ENCODE assay signal across 8 cellular contexts in the genomic region with DNA sequence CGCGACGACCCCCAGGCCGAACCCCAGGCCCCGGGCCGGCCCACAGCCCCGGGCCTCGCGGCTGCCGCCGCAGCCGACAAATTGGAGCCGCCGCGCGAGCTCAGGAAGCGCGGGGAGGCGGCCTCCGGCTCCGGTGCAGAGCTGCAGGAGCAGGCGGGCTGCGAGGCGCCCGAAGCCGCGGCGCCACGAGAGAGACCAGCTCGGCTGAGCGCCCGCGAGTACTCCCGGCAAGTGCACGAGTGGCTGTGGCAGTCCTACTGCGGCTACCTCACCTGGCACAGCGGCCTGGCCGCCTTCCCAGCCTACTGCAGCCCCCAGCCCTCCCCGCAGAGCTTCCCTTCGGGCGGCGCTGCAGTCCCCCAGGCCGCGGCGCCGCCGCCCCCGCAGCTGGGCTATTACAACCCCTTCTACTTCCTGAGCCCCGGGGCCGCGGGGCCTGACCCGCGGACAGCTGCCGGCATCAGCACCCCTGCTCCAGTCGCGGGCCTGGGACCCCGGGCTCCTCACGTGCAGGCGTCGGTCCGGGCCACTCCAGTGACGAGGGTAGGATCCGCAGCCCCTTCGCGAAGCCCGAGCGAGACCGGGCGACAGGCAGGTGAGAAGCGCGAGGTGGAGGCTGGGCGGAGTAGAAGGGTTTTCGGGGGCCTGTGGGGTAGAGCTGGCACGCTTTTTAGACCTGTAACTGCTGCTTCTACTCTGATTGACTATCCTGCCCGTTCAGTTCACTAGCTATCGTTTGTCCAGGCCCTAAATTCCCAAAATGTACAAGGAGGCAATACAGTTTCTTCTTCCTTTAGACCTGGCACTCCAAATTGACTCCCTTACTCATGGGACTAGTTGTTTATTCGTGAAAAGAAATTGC. TPM values are rescaled to one million over a fixed set of nuclear protein-coding genes. Genes with fewer than 3 reads are reported as not detected.
DNase-seq lines count a peak whose midpoint lies in the region; ATAC-seq and TF ChIP-seq lines count a peak whose summit lies in the region.

No MANE protein-coding gene starts in this region.

- H3K4me3 Mint-ChIP-seq in activated T-helper 17 cell treated with anti-CD3 and anti-CD28 coated beads, Interleukin-2, amount 50 U/mL, for 72 hours, result peak overlapping the region; percentile 84
- peak overlapping the region; percentile 85 to 95 (median 94) for H3K4me3 Mint-ChIP-seq in nephron

- H3K27me3 Mint-ChIP-seq in activated T-helper 17 cell treated with anti-CD3 and anti-CD28 coated beads, Interleukin-2, amount 50 U/mL, for 72 hours, result no peaks in the 10 kb centered on the region
- H3K27me3 Mint-ChIP-seq in nephron (ENCODE audit: low read depth), result no peaks in the 10 kb centered on the region

- no peaks in the 10 kb centered on the region for H3K9me3 Mint-ChIP-seq in activated T-helper 17 cell treated with anti-CD3 and anti-CD28 coated beads, Interleukin-2, amount 50 U/mL, for 72 hours
- H3K9me3 Mint-ChIP-seq in nephron, result no peaks in the 10 kb centered on the region

- H3K36me3 Mint-ChIP-seq in activated T-helper 17 cell treated with anti-CD3 and anti-CD28 coated beads, Interleukin-2, amount 50 U/mL, for 72 hours (ENCODE audit: low read depth), result peaks cover 27% of the 10 kb centered on the region
- peaks cover 19% of the 10 kb centered on the region for H3K36me3 Mint-ChIP-seq in nephron (ENCODE audit: low read depth)

- peak; percentile 55 for ATAC-seq in GM18867 (IDR thresholded peaks at IDR 0.05; ENCODE audit: unreplicated experiment)
- ATAC-seq in HG03060 (IDR thresholded peaks at IDR 0.05; ENCODE audit: low read depth, unreplicated experiment), result peak; percentile 28
- peak; percentile 66 for ATAC-seq in activated T-helper 17 cell treated with anti-CD3 and anti-CD28 coated beads, Interleukin-2, amount 50 U/mL, for 72 hours (replicated peaks)

- TF ChIP-seq EP300 in transverse colon (IDR thresholded peaks at IDR 0.05; ENCODE audit: low read depth), result no peak

- peak overlapping the region; percentile 87 for H3K9ac ChIP-seq in NT2/D1 (ENCODE audit: insufficient read length, low read depth)

- no peaks in the 10 kb centered on the region for H3K4me1 ChIP-seq in NT2/D1 (ENCODE audit: insufficient read depth, insufficient read length)
- H3K4me1 ChIP-seq in transverse colon, result peaks cover 4 to 47% (median 15%) of the 10 kb centered on the region in 4 donors

- no peak for TF ChIP-seq CTCF in AG04450 (IDR thresholded peaks at IDR 0.05; ENCODE audit: low read depth, low read length)
- TF ChIP-seq CTCF in fibroblast of pulmonary artery (IDR thresholded peaks at IDR 0.05; ENCODE audit: low read length, missing control alignments), result no peak
- TF ChIP-seq CTCF in nephron (IDR thresholded peaks at IDR 0.05; ENCODE audit: unreplicated experiment in 3 of 3), result no peak
- TF ChIP-seq CTCF in transverse colon (IDR thresholded peaks at IDR 0.05), result no peak

- H3K27me3 ChIP-seq in AG04450 (ENCODE audit: control insufficient read depth, insufficient read depth, low read length) (no peaks in the 10 kb centered on the region), NT2/D1 (ENCODE audit: insufficient read depth, insufficient read length) (no peaks in the 10 kb centered on the region), transverse colon (no peaks in the 10 kb centered on the region)

- H3K9me3 ChIP-seq in AG04450 (ENCODE audit: control insufficient read depth, insufficient read depth, low read length) (peaks cover 3% of the 10 kb centered on the region; the same call in 1 of the 2 replicates), NT2/D1 (ENCODE audit: insufficient read depth, low read length) (no peaks in the 10 kb centered on the region), transverse colon (no peaks in the 10 kb centered on the region)

- CTCF ChIA-PET in AG04450 (lab: Charles Lee), result interaction anchor here (0.6 to 1.6 kb wide), 5 partner anchors 17 to 440 kb away, joined by 3 to 4 read pairs (median 4); no protein-coding TSS in a partner anchor

- H3K36me3 ChIP-seq in NT2/D1 (ENCODE audit: insufficient read depth, insufficient read length, low read length) (peaks cover 3% of the 10 kb centered on the region), transverse colon (peaks cover 0 to 10% (median 5%) of the 10 kb centered on the region in 4 donors)

- DNase-seq in AG04450 (ENCODE audit: low read depth, low spot score) (no peak), NT2/D1 (ENCODE audit: low read depth, low spot score) (no peak), fibroblast of pulmonary artery (ENCODE audit: low read depth) (peak; percentile 24), transverse colon (peak; percentile 47)

- in situ Hi-C loops in transverse colon (cut with MboI; ENCODE audit: low pct_ligation_motif_present in 1 of 4, low pct_unique_long_range_greater_than_20kb in 1 of 4, low sequenced_read_pairs in 3 of 4), result no loop called here

- peak overlapping the region; percentile 88 for H3K4me3 ChIP-seq in AG04450 (ENCODE audit: low read depth, low read length)
- H3K4me3 ChIP-seq in NT2/D1 (ENCODE audit: insufficient read length, low read depth), result peak overlapping the region; percentile 71
- H3K4me3 ChIP-seq in fibroblast of pulmonary artery (replicated peaks; ENCODE audit: low read depth, low read length), result peak overlapping the region; percentile 76
- H3K4me3 ChIP-seq in transverse colon, result peak overlapping the region; percentile 84 to 96 (median 92)

- peak overlapping the region; percentile 74 for H3K27ac Mint-ChIP-seq in activated T-helper 17 cell treated with anti-CD3 and anti-CD28 coated beads, Interleukin-2, amount 50 U/mL, for 72 hours
- peak overlapping the region; percentile 52 to 96 (median 88) for H3K27ac Mint-ChIP-seq in nephron

- 0 to 6% methylated on average over 3 to 45 of the region's 77 CpGs for WGBS in transverse colon (ENCODE audit: low coverage in 1 of 2), 2 donors

- intact Hi-C loops in transverse colon (cut with DNase I; ENCODE audit: low total_unique reads), result no loop called here

- POLR2A ChIA-PET in AG04450 (lab: Yijun Ruan, JAX), result interaction anchor here (0.6 to 1.4 kb wide), 3 partner anchors 11 to 548 kb away, joined by 3 to 8 read pairs (median 5); no protein-coding TSS in a partner anchor

- H3K27ac ChIP-seq in AG04450 (ENCODE audit: low read depth, low read length), result no peak overlapping the region
- peak overlapping the region; percentile 98 to 99 (median 98) for H3K27ac ChIP-seq in transverse colon

- peaks cover 26% of the 10 kb centered on the region for H3K4me1 Mint-ChIP-seq in activated T-helper 17 cell treated with anti-CD3 and anti-CD28 coated beads, Interleukin-2, amount 50 U/mL, for 72 hours
- peaks cover 31% of the 10 kb centered on the region for H3K4me1 Mint-ChIP-seq in nephron

- peak; percentile 9 for TF ChIP-seq POLR2A in transverse colon (IDR thresholded peaks at IDR 0.05)

RNA-seq across cellular contexts. Expression of a gene that starts 0.7 kb away (rescaled TPM):
- 17.1 and 24.1 TPM in 2 replicates for polyA plus RNA-seq in AG04450 (2011; rRNA removed)
- polyA minus RNA-seq in AG04450 (2011; rRNA and poly(A)+ RNA removed), result 5.7 and 10.9 TPM in 2 replicates
- 1 to 10 TPM; 3.2 to 6.1 TPM for total RNA-seq in activated T-helper 17 cell treated with anti-CD3 and anti-CD28 coated beads, Interleukin-2, amount 50 U/mL, for 72 hours
- 10 to 100 TPM in 3 of 4 donors, 1 to 10 TPM in 1; 8.8 to 60.8 (median 49.9) TPM for total RNA-seq in transverse colon

Comparison
In these comparisons a context has a peak if more than half of its experiments do, and no peak if none do; other contexts are left out.
1. DNase-seq: peak in fibroblast of pulmonary artery (single experiment) and transverse colon (single experiment); none in AG04450 (single experiment) and NT2/D1 (single experiment).
2. Peak in every context shown above with its lines, with median percentiles within 50 percentile points of each other: H3K4me3 ChIP-seq and ATAC-seq.